Comparison of ENCODE assay signal across 8 cellular contexts in genomic region chr2:28567076-28567471, GRCh38.
DNase-seq lines count a peak whose midpoint lies in the region; ATAC-seq and TF ChIP-seq lines count a peak whose summit lies in the region.

No MANE protein-coding gene starts in this region.

- no peaks in the 10 kb centered on the region for H3K36me3 ChIP-seq in breast epithelium

- intact Hi-C loops in breast epithelium (cut with DNase I; ENCODE audit: low total_unique reads): no loop called here

- ATAC-seq in left lobe of liver: peak; percentile 48

- H3K9me3 Mint-ChIP-seq in stimulated activated naive CD8-positive, alpha-beta T cell treated with anti-CD3 and anti-CD28 coated beads, Interleukin-15, Interleukin-2, amounts not matched to agents 100 ng/mL and 50 ng/mL, for 24 hours: peaks cover 9% of the 10 kb centered on the region

- H3K4me1 ChIP-seq in breast epithelium: no peaks in the 10 kb centered on the region

- in situ Hi-C loops in KBM-7 (cut with MboI; ENCODE audit: low pct_unique_long_range_greater_than_20kb, low sequenced_read_pairs): no loop called here

- peak overlapping the region; percentile 56 to 83 for H3K27ac ChIP-seq in breast epithelium

- H3K4me3 Mint-ChIP-seq in stimulated activated naive CD8-positive, alpha-beta T cell treated with anti-CD3 and anti-CD28 coated beads, Interleukin-15, Interleukin-2, amounts not matched to agents 100 ng/mL and 50 ng/mL, for 24 hours: peak overlapping the region; percentile 87

- TF ChIP-seq POLR2A in breast epithelium (IDR thresholded peaks at IDR 0.05): no peak

- peaks cover 17% of the 10 kb centered on the region for H3K4me1 Mint-ChIP-seq in stimulated activated naive CD8-positive, alpha-beta T cell treated with anti-CD3 and anti-CD28 coated beads, Interleukin-15, Interleukin-2, amounts not matched to agents 100 ng/mL and 50 ng/mL, for 24 hours (ENCODE audit: low read depth)

- peak; percentile 74 for DNase-seq in activated effector memory CD4-positive, alpha-beta T cell treated with anti-CD3 and anti-CD28 coated beads, Interleukin-2, amount 50 U/mL, for 16 hours
- DNase-seq in activated effector memory CD4-positive, alpha-beta T cell treated with Interleukin-2 at 50 U/mL for 16 hours: no peak
- DNase-seq in NCI-H2227 (lab: John Stamatoyannopoulos, UW; ENCODE audit: unreplicated experiment): peak; percentile 78
- peak in 1 of 2 donors; percentile 30 for DNase-seq in breast epithelium (ENCODE audit: low spot score in 2 of 2)
- DNase-seq in left lobe of liver (ENCODE audit: low spot score): no peak
- no peak for DNase-seq in KBM-7
- DNase-seq in HT-29 (ENCODE audit: low spot score): no peak

- peak overlapping the region; percentile 28 for H3K27ac Mint-ChIP-seq in stimulated activated naive CD8-positive, alpha-beta T cell treated with anti-CD3 and anti-CD28 coated beads, Interleukin-15, Interleukin-2, amounts not matched to agents 100 ng/mL and 50 ng/mL, for 24 hours

- H3K4me3 ChIP-seq in breast epithelium: peak overlapping the region; percentile 52 to 67 (median 63)

- H3K27me3 ChIP-seq in breast epithelium: no peaks in the 10 kb centered on the region

- no peak for TF ChIP-seq CTCF in breast epithelium (IDR thresholded peaks at IDR 0.05)

- H3K27me3 Mint-ChIP-seq in stimulated activated naive CD8-positive, alpha-beta T cell treated with anti-CD3 and anti-CD28 coated beads, Interleukin-15, Interleukin-2, amounts not matched to agents 100 ng/mL and 50 ng/mL, for 24 hours: no peaks in the 10 kb centered on the region

- no peaks in the 10 kb centered on the region for H3K36me3 Mint-ChIP-seq in stimulated activated naive CD8-positive, alpha-beta T cell treated with anti-CD3 and anti-CD28 coated beads, Interleukin-15, Interleukin-2, amounts not matched to agents 100 ng/mL and 50 ng/mL, for 24 hours (ENCODE audit: low read depth)

- no peaks in the 10 kb centered on the region for H3K9me3 ChIP-seq in breast epithelium

Comparison
In these comparisons a context has a peak if more than half of its experiments do, and no peak if none do; other contexts are left out.
1. DNase-seq: peak in activated effector memory CD4-positive, alpha-beta T cell treated with anti-CD3 and anti-CD28 coated beads, Interleukin-2, amount 50 U/mL, for 16 hours (single experiment) and NCI-H2227 (single experiment); none in activated effector memory CD4-positive, alpha-beta T cell treated with Interleukin-2 at 50 U/mL for 16 hours (single experiment), left lobe of liver (single experiment), KBM-7 (single experiment) and HT-29 (single experiment).